31 cellular contexts compared by ENCODE assay signal in the genomic region with DNA sequence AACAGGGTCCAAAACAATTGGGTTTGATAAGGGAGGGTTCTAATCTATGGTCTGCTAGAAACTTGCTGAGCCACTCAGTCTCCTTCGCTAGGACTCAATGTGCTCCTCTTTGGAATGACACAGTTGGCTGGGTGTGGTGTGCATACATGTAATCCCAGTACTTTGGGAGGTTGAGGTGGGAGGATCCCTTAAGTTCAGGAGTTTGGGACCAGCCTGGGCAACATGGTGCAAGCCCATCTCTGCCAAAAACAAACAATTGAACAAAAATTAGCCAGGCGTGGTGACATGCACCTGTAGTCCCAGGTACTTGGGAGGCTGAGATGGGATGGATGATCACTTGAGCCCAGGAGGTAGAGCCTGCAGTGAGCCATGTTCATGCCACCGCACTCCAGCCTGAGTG. TPM values are rescaled to one million over a fixed set of nuclear protein-coding genes. Genes with fewer than 3 reads are reported as not detected.
"Had no signal": no experiment of that assay in that cellular context is flagged by ENCODE, and none has a peak within 500 bp of the region (broad histone marks: within the 10 kb centered on the region; RNA-seq: fewer than 3 reads in every experiment).

No MANE protein-coding gene starts in this region.

- H3K27me3 ChIP-seq: adrenal gland, ascending aorta, body of pancreas, brain microvascular endothelial cell, breast epithelium, cardiac muscle cell had no signal

- H3K4me1 ChIP-seq: adrenal gland, ascending aorta, body of pancreas, breast epithelium had no signal

- H3K4me3 ChIP-seq: adrenal gland, ascending aorta, body of pancreas, breast epithelium, cardiac muscle cell had no signal

- H3K9me3 ChIP-seq: adrenal gland, ascending aorta, body of pancreas, breast epithelium had no signal

- DNase-seq: activated effector memory CD4-positive, alpha-beta T cell treated with anti-CD3 and anti-CD28 coated beads, Interleukin-2, amount 50 U/mL, for 16 hours; activated effector memory CD4-positive, alpha-beta T cell treated with Interleukin-2 at 50 U/mL for 16 hours; activated gamma-delta T cell; activated gamma-delta T cell treated with Interleukin-2 at 50 U/mL for 16 hours; activated naive CD4-positive, alpha-beta T cell; activated naive CD4-positive, alpha-beta T cell treated with anti-CD3 and anti-CD28 coated beads for 36 hours; activated naive CD4-positive, alpha-beta T cell treated with anti-CD3 and anti-CD28 coated beads, Interleukin-2, amount 10 ng/mL, durations not matched to agents 7 days and 5 days; activated naive CD4-positive, alpha-beta T cell treated with anti-CD3 and anti-CD28 coated beads, Interleukin-2, amount 50 U/mL, for 16 hours; activated naive CD4-positive, alpha-beta T cell treated with Interleukin-2 at 50 U/mL for 16 hours; activated naive CD8-positive, alpha-beta T cell treated with anti-CD3 and anti-CD28 coated beads for 36 hours; activated naive CD8-positive, alpha-beta T cell treated with anti-CD3 and anti-CD28 coated beads, Interleukin-2, amount 10 ng/mL, durations not matched to agents 7 days and 5 days; activated naive CD8-positive, alpha-beta T cell treated with anti-CD3 and anti-CD28 coated beads, Interleukin-2, amount 50 U/mL, for 24 hours; activated T-cell treated with anti-CD3 and anti-CD28 coated beads, Interleukin-2, amount 50 U/mL, for 1 hour; activated T-cell treated with anti-CD3 and anti-CD28 coated beads, Interleukin-2, amount 50 U/mL, for 24 hours; activated T-cell treated with anti-CD3 and anti-CD28 coated beads, Interleukin-2, amount 50 U/mL, for 4 hours; activated T-cell treated with anti-CD3 and anti-CD28 coated beads, Interleukin-2, amount 50 U/mL, for 48 hours; activated T-cell treated with anti-CD3 and anti-CD28 coated beads, Interleukin-2, amount 50 U/mL, for 72 hours; adrenal gland; amniotic stem cell; amygdala; anterior cingulate cortex; aorta; body of pancreas; brain microvascular endothelial cell; caudate nucleus; central memory CD4-positive, alpha-beta T cell; cerebellar nuclear complex had no signal

- H3K27ac ChIP-seq: adrenal gland, ascending aorta, body of pancreas, brain microvascular endothelial cell, breast epithelium, cardiac muscle cell had no signal

- H3K36me3 ChIP-seq: adrenal gland, ascending aorta, brain microvascular endothelial cell, breast epithelium, cardiac muscle cell had no signal

RNA-seq across cellular contexts. Expression of gene KIF4B, which starts 2.7 kb away (rescaled TPM):
- total RNA-seq: activated naive CD8-positive, alpha-beta T cell treated with anti-CD3 and anti-CD28 coated beads for 36 hours; activated naive CD8-positive, alpha-beta T cell treated with anti-CD3 and anti-CD28 coated beads, Interleukin-2, amount 10 ng/mL, durations not matched to agents 7 days and 5 days; activated T-cell treated with anti-CD3 and anti-CD28 coated beads, Interleukin-2, amount 50 U/mL, for 4 hours; ascending aorta; astrocyte; breast epithelium; cardiac muscle cell had no signal
